24 cellular contexts compared by ENCODE assay signal in genomic region chr16:79844603-79845002, GRCh38.
DNase-seq lines count a peak whose midpoint lies in the region; ATAC-seq, FAIRE-seq and TF ChIP-seq lines count a peak whose summit lies in the region.
"Had no signal": no experiment of that assay in that cellular context is flagged by ENCODE, and none has a peak within 500 bp of the region (broad histone marks: within the 10 kb centered on the region; RNA-seq: fewer than 3 reads in every experiment).

No MANE protein-coding gene starts in this region.

- peak overlapping the region; percentile 89 for H3K27ac Mint-ChIP-seq in T-helper 1 cell treated with Interleukin-12 subunit alpha and Interleukin-12 subunit beta and Interleukin-4 antibody, amounts not matched to agents 30 μg/mL and 1 μg/mL, for 36 hours
- H3K27ac Mint-ChIP-seq: brain, CD14-positive monocyte had no signal

- H3K4me3 Mint-ChIP-seq in T-helper 1 cell treated with Interleukin-12 subunit alpha and Interleukin-12 subunit beta and Interleukin-4 antibody, amounts not matched to agents 30 μg/mL and 1 μg/mL, for 36 hours = peak overlapping the region; percentile 67
- H3K4me3 Mint-ChIP-seq: activated naive CD4-positive, alpha-beta T cell treated with anti-CD3 and anti-CD28 coated beads, Interleukin-2, amount 10 ng/mL, durations not matched to agents 7 days and 5 days; brain; CD14-positive monocyte had no signal

- no peaks in the 10 kb centered on the region; the same call in 2 of the 3 replicates for H3K9me3 ChIP-seq in GM12878 (replicated peaks; ENCODE audit: control insufficient read depth, insufficient read depth, low read length)
- H3K9me3 ChIP-seq: adrenal gland, Caco-2, HAP-1, right atrium auricular region, SJSA1 had no signal

- 0% methylated on average over 3 of the region's 3 CpGs for WGBS in GM12878 (ENCODE audit: insufficient coverage, insufficient replicate concordance, low lambda C conversion rate, missing lambda C conversion rate)

- H4K20me1 ChIP-seq in GM12878 (ENCODE audit: control insufficient read depth, insufficient read depth) = no peaks in the 10 kb centered on the region

- H3K27me3 ChIP-seq in GM12878 (replicated peaks in 1 of 2; ENCODE audit: control insufficient read depth in 2 of 2, insufficient read depth in 2 of 2, low read length in 1 of 2) = no peaks in the 10 kb centered on the region
- H3K27me3 ChIP-seq: adrenal gland, right atrium auricular region, SJSA1 had no signal

- peak overlapping the region; percentile 89 for H3K27ac ChIP-seq in GM12878 (ENCODE audit: control insufficient read depth, insufficient read depth)
- H3K27ac ChIP-seq: 22Rv1, adrenal gland, right atrium auricular region, SJSA1 had no signal

- CTCF ChIA-PET in GM12878 (lab: Yijun Ruan, JAX) = no interaction called here

- in situ Hi-C loops in GM12878 (cut with MboI) = no loop called here

- FAIRE-seq in GM12878 (lab: Jason Lieb, UNC) = no peak
- FAIRE-seq: frontal cortex, kidney, small intestine had no signal

- peaks cover 13% of the 10 kb centered on the region for H3K9me3 Mint-ChIP-seq in T-helper 1 cell treated with Interleukin-12 subunit alpha and Interleukin-12 subunit beta and Interleukin-4 antibody, amounts not matched to agents 30 μg/mL and 1 μg/mL, for 36 hours
- H3K9me3 Mint-ChIP-seq: activated naive CD4-positive, alpha-beta T cell treated with anti-CD3 and anti-CD28 coated beads, Interleukin-2, amount 10 ng/mL, durations not matched to agents 7 days and 5 days; brain had no signal

- peaks cover 26% of the 10 kb centered on the region for H3K4me1 ChIP-seq in GM12878 (ENCODE audit: control insufficient read depth, insufficient read depth, low read length)
- H3K4me1 ChIP-seq: adrenal gland, Caco-2, HAP-1, SJSA1 had no signal

- no peak for TF ChIP-seq CTCF in GM12878 (IDR thresholded peaks at IDR 0.05 in 2 of 3, conservative IDR thresholded peaks at IDR 0.05 in 1 of 3; ENCODE audit: control insufficient read depth in 2 of 3, extremely low read depth in 1 of 3, insufficient read depth in 1 of 3, low read depth in 3 of 3, low read length in 3 of 3)

- H3K36me3 Mint-ChIP-seq in T-helper 1 cell treated with Interleukin-12 subunit alpha and Interleukin-12 subunit beta and Interleukin-4 antibody, amounts not matched to agents 30 μg/mL and 1 μg/mL, for 36 hours (ENCODE audit: low read depth) = peaks cover 6% of the 10 kb centered on the region
- H3K36me3 Mint-ChIP-seq: activated naive CD4-positive, alpha-beta T cell treated with anti-CD3 and anti-CD28 coated beads, Interleukin-2, amount 10 ng/mL, durations not matched to agents 7 days and 5 days; brain; CD14-positive monocyte had no signal

- POLR2A ChIA-PET in GM12878 (lab: Charles Lee) = no interaction called here

- H3K4me2 ChIP-seq in GM12878 (ENCODE audit: control insufficient read depth, insufficient read depth) = peak overlapping the region; percentile 87

- intact Hi-C loops in GM12878 (cut with micrococcal nuclease; ENCODE audit: unreplicated experiment) = no loop called here

- H3K27me3 Mint-ChIP-seq in T-helper 1 cell treated with Interleukin-12 subunit alpha and Interleukin-12 subunit beta and Interleukin-4 antibody, amounts not matched to agents 30 μg/mL and 1 μg/mL, for 36 hours (ENCODE audit: low read depth) = no peaks in the 10 kb centered on the region

- H3K79me2 ChIP-seq in GM12878 (ENCODE audit: control insufficient read depth, insufficient read depth, low read length) = no peaks in the 10 kb centered on the region

- no peaks in the 10 kb centered on the region for H3K36me3 ChIP-seq in GM12878 (ENCODE audit: control insufficient read depth in 2 of 2, insufficient read depth in 2 of 2, low read length in 1 of 2)
- H3K36me3 ChIP-seq: adrenal gland, HAP-1, right atrium auricular region, SJSA1 had no signal

- TF ChIP-seq RAD21 in GM12878 (IDR thresholded peaks at IDR 0.05; ENCODE audit: insufficient read depth, low read depth, low read length) = no peak

- H3K4me1 Mint-ChIP-seq in T-helper 1 cell treated with Interleukin-12 subunit alpha and Interleukin-12 subunit beta and Interleukin-4 antibody, amounts not matched to agents 30 μg/mL and 1 μg/mL, for 36 hours (ENCODE audit: low read depth) = peaks cover 38% of the 10 kb centered on the region

- SMC1A ChIA-PET in GM12878 (lab: Charles Lee; ENCODE audit: uncharacterized antibody, unreplicated experiment) = no interaction called here

- TF ChIP-seq EP300 in GM12878 (IDR thresholded peaks at IDR 0.05; ENCODE audit: borderline replicate concordance in 1 of 2, control insufficient read depth in 1 of 2, low read depth in 2 of 2, low read length in 2 of 2) = no peak

- RAD21 ChIA-PET in GM12878 (lab: Charles Lee; ENCODE audit: unreplicated experiment) = no interaction called here

- DNase-seq in T-helper 1 cell (no peak), GM12878 (ENCODE audit: low read depth, low spot score) (no peak), kidney tubule cell (ENCODE audit: low spot score) (no peak), DMS79 (lab: John Stamatoyannopoulos, UW) (no peak)
- DNase-seq: activated naive CD4-positive, alpha-beta T cell treated with anti-CD3 and anti-CD28 coated beads, Interleukin-2, amount 10 ng/mL, durations not matched to agents 7 days and 5 days; adrenal gland; Caco-2; GDM1; kidney; posterior cingulate gyrus; small intestine; stimulated activated naive CD4-positive, alpha-beta T cell treated with Interleukin-2 at 50 U/mL for 16 hours had no signal

- peak; percentile 1 for ATAC-seq in GM18511 (IDR thresholded peaks at IDR 0.05; ENCODE audit: unreplicated experiment)
- ATAC-seq in HG03159 (IDR thresholded peaks at IDR 0.05; ENCODE audit: unreplicated experiment) = peak; percentile 1
- no peak for ATAC-seq in GM12878
- ATAC-seq in HG02970 (IDR thresholded peaks at IDR 0.05; ENCODE audit: low FRiP score, unreplicated experiment) = no peak
- ATAC-seq: activated CD4-positive, CD25-positive, alpha-beta regulatory T cell treated with anti-CD3 and anti-CD28 coated beads, Interleukin-2, amount 50 U/mL, for 24 hours had no signal

- no TSS peak for BruUV-seq in GM12878 (replicated peaks; lab: Mats Ljungman, UMichigan)

- H3K4me3 ChIP-seq in GM12878 = no peak overlapping the region; the same call in 1 of the 2 replicates
- H3K4me3 ChIP-seq: adrenal gland, HAP-1, right atrium auricular region, SJSA1 had no signal

- no peak for TF ChIP-seq POLR2A in GM12878 (IDR thresholded peaks at IDR 0.05; ENCODE audit: low read depth, low read length)

- peak overlapping the region; percentile 73 for H2AFZ ChIP-seq in GM12878 (ENCODE audit: control insufficient read depth, low read depth, low read length)

- H3K9ac ChIP-seq in GM12878 (ENCODE audit: control insufficient read depth, insufficient read depth, low read length) = peak overlapping the region; percentile 59; the same call in 1 of the 2 replicates

TF ChIP-seq in GM12878, 131 proteins besides CTCF, POLR2A, EP300 and RAD21:
- no peak for TF ChIP-seq ESRRA (IDR thresholded peaks at IDR 0.05; ENCODE audit: low read length)
- no peak for TF ChIP-seq SRF (IDR thresholded peaks at IDR 0.05; ENCODE audit: low read depth in 2 of 2, low read length in 2 of 2)
- no peak for TF ChIP-seq ATF2 (IDR thresholded peaks at IDR 0.05; ENCODE audit: low read length)
- no peak for TF ChIP-seq SREBF1 (IDR thresholded peaks at IDR 0.05; ENCODE audit: low read length)
- TF ChIP-seq EZH2 (IDR thresholded peaks at IDR 0.05; ENCODE audit: borderline replicate concordance, control insufficient read depth, low read depth, low read length) = no peak
- no peak for TF ChIP-seq USF2 (IDR thresholded peaks at IDR 0.05; ENCODE audit: borderline replicate concordance, low read depth, low read length)
- no peak for TF ChIP-seq TARDBP (IDR thresholded peaks at IDR 0.05; ENCODE audit: borderline replicate concordance)
- no peak for TF ChIP-seq IRF3 (IDR thresholded peaks at IDR 0.05)
TF ChIP-seq in GM12878: peak in this region for 0.

Comparison
In these comparisons a context has a peak if more than half of its experiments do, and no peak if none do; other contexts are left out.
1. ATAC-seq: peak in GM18511 (single experiment) and HG03159 (single experiment); none in GM12878 (single experiment) and HG02970 (single experiment).